In genomic region chr2:42830922-42831574, GRCh38 we compare ENCODE assay signal across 20 cellular contexts. TPM values are rescaled to one million over a fixed set of nuclear protein-coding genes. Genes with fewer than 3 reads are reported as not detected.
DNase-seq lines count a peak whose midpoint lies in the region; ATAC-seq and TF ChIP-seq lines count a peak whose summit lies in the region.
"Had no signal": no experiment of that assay in that cellular context is flagged by ENCODE, and none has a peak within 500 bp of the region (broad histone marks: within the 10 kb centered on the region; RNA-seq: fewer than 3 reads in every experiment).

No MANE protein-coding gene starts in this region.

- H3K27me3 ChIP-seq in IMR-90 (ENCODE audit: control insufficient read depth, insufficient read depth, low read length) = no peaks in the 10 kb centered on the region

- H3K4me1 ChIP-seq in IMR-90 (ENCODE audit: control insufficient read depth, insufficient read depth, low read length) = no peaks in the 10 kb centered on the region; the same call in 1 of the 2 replicates

- intact Hi-C loops in IMR-90 (cut with micrococcal nuclease) = no loop called here

- dilution Hi-C loops in IMR-90 (cut with HindIII; ENCODE audit: low sequenced_read_pairs, unreplicated experiment) = no loop called here

- BruUV-seq in IMR-90 (replicated peaks; lab: Mats Ljungman, UMichigan) = no TSS peak

- no peaks in the 10 kb centered on the region for H3K9me3 ChIP-seq in IMR-90 (ENCODE audit: control insufficient read depth, insufficient read depth, low read length)

- H3K4me3 ChIP-seq in IMR-90 (ENCODE audit: insufficient read depth, low read depth, low read length) = no peak overlapping the region
- H3K4me3 ChIP-seq: smooth muscle cell had no signal

- H3K14ac ChIP-seq in IMR-90 (replicated peaks; ENCODE audit: low read depth, low read length) = no peak overlapping the region

- H3K9me1 ChIP-seq in IMR-90 (ENCODE audit: insufficient read depth, low read length) = 0 out of 2 replicates have a peak, but pooled peaks cover 3% of the 10 kb centered on the region

- no peak overlapping the region for H4K91ac ChIP-seq in IMR-90 (ENCODE audit: insufficient read depth, low read depth, low read length)

- no peak overlapping the region for H3K18ac ChIP-seq in IMR-90 (ENCODE audit: low read depth, low read length)

- TF ChIP-seq CTCF in IMR-90 (conservative IDR thresholded peaks at IDR 0.05; ENCODE audit: low read depth, low read length) = no peak

- in situ Hi-C loops in IMR-90 (cut with MboI; ENCODE audit: low sequenced_read_pairs) = loop anchor here (5.0 to 25.0 kb wide), 2 partner anchors 651 to 731 kb away; no protein-coding TSS in a partner anchor

- H3K56ac ChIP-seq in IMR-90 (ENCODE audit: extremely low read depth, insufficient read depth, low read length) = no peak overlapping the region

- no peak for TF ChIP-seq POLR2A in IMR-90 (IDR thresholded peaks at IDR 0.05; ENCODE audit: low read depth, low read length)

- POLR2A ChIA-PET in IMR-90 (lab: Charles Lee; ENCODE audit: unreplicated experiment) = interaction anchor here (0.6 kb wide), 2 partner anchors 137 to 612 kb away, joined by 3 to 6 read pairs; no protein-coding TSS in a partner anchor

- DNase-seq in activated CD8-positive, alpha-beta memory T cell treated with anti-CD3 and anti-CD28 coated beads for 24 hours = peak; percentile 32
- no peak for DNase-seq in activated CD8-positive, alpha-beta memory T cell treated with anti-CD3 and anti-CD28 coated beads, Interleukin-2, amount 50 U/mL, for 48 hours
- no peak for DNase-seq in IMR-90
- peak; percentile 7 for DNase-seq in dermis blood vessel endothelial cell
- DNase-seq in H4 (ENCODE audit: low spot score) = no peak
- no peak for DNase-seq in iPS-NIHi11 (ENCODE audit: low spot score)
- DNase-seq: activated CD4-positive, alpha-beta T cell treated with anti-CD3 and anti-CD28 coated beads, Interleukin-2, amount 50 U/mL, for 4 hours; mammary epithelial cell; NCI-H1436 treated with DMSO at 0.1 percent for 48 hours; NCI-H2171 treated with DMSO at 0.1 percent for 48 hours; nucleus accumbens; SHP77; stimulated activated CD4-positive, alpha-beta T cell treated with anti-CD3 and anti-CD28 coated beads, Interleukin-2, amount 100 ng/mL, for 24 hours; T1000 had no signal

- no peak overlapping the region for H2BK20ac ChIP-seq in IMR-90 (ENCODE audit: low read depth, low read length)

- no peak overlapping the region for H3K4me2 ChIP-seq in IMR-90 (ENCODE audit: low read depth, low read length)
- H3K4me2 ChIP-seq: smooth muscle cell had no signal

- no peaks in the 10 kb centered on the region for H3K36me3 ChIP-seq in IMR-90 (ENCODE audit: control insufficient read depth, insufficient read depth, low read length)

- no peak overlapping the region for H2BK15ac ChIP-seq in IMR-90 (ENCODE audit: low read depth, low read length)

- no peak overlapping the region for H3K9ac ChIP-seq in IMR-90 (ENCODE audit: low read depth, low read length)

- no peak overlapping the region for H3K4ac ChIP-seq in IMR-90 (ENCODE audit: low read depth, low read length)

- no peaks in the 10 kb centered on the region for H3K79me1 ChIP-seq in IMR-90 (ENCODE audit: low read depth in 1 of 2, low read length in 2 of 2)

- no peak overlapping the region for H4K5ac ChIP-seq in IMR-90 (ENCODE audit: low read depth, low read length)

- no peak overlapping the region for H2BK120ac ChIP-seq in IMR-90 (ENCODE audit: low read depth, low read length)

- no peak overlapping the region for H3K27ac ChIP-seq in IMR-90 (ENCODE audit: insufficient read depth, low read length)

- H2AK5ac ChIP-seq in IMR-90 (ENCODE audit: low read depth, low read length) = peak overlapping the region; percentile 62

- H4K8ac ChIP-seq in IMR-90 (ENCODE audit: low read depth in 2 of 2, low read length in 2 of 2) = no peak overlapping the region

- TF ChIP-seq RAD21 in IMR-90 (IDR thresholded peaks at IDR 0.05; ENCODE audit: low read length) = no peak

- CTCF ChIA-PET in IMR-90 (lab: Yijun Ruan, JAX) = no interaction called here

- H3K23ac ChIP-seq in IMR-90 (ENCODE audit: low read depth, low read length) = no peak overlapping the region

- ATAC-seq in IMR-90 (ENCODE audit: low read depth) = no peak
- ATAC-seq in HG02970 (IDR thresholded peaks at IDR 0.05; ENCODE audit: low FRiP score, unreplicated experiment) = no peak
- ATAC-seq: HCT116, WTC11 had no signal

- 0 out of 2 replicates have a peak, but pooled peaks cover 3% of the 10 kb centered on the region for H4K20me1 ChIP-seq in IMR-90 (ENCODE audit: insufficient read depth, low read length)

- H2AFZ ChIP-seq in IMR-90 (replicated peaks; ENCODE audit: low read length, poor library complexity) = no peak overlapping the region

- WGBS in IMR-90 (ENCODE audit: extremely low coverage in 2 of 2, insufficient read length in 1 of 2), 2 experiments = 93% methylated on average over 2 of the region's 6 CpGs; no CpG with 5 or more reads in 1 of the 2 experiments

- H2BK5ac ChIP-seq in IMR-90 (ENCODE audit: low read depth, low read length, poor library complexity, severe bottlenecking) = no peak overlapping the region

- H2AK9ac ChIP-seq in IMR-90 (replicated peaks; ENCODE audit: low read depth, low read length, poor library complexity) = no peak overlapping the region

TF ChIP-seq in IMR-90, 13 proteins besides CTCF, POLR2A, EP300 and RAD21:
- TF ChIP-seq USF2 (IDR thresholded peaks at IDR 0.05; ENCODE audit: low read depth, low read length) = no peak
- no peak for TF ChIP-seq FOS (IDR thresholded peaks at IDR 0.05; ENCODE audit: low read depth, low read length)
- TF ChIP-seq ELK1 (IDR thresholded peaks at IDR 0.05; ENCODE audit: borderline replicate concordance, low read depth, low read length) = no peak

RNA-seq across cellular contexts. Expression of gene HAAO, which starts 38.7 kb away (rescaled TPM):
- 0.18 TPM in 1 of 2 replicates, not detected in the other for total RNA-seq in IMR-90 (2012; rRNA removed)
- 0.05 and 0.09 TPM in 2 replicates for polyA plus RNA-seq in IMR-90 (2012; rRNA removed)
- polyA plus RNA-seq in IMR-90 (2012; cell fraction: cytosol; rRNA removed) = 0.10 TPM in 1 of 2 replicates, not detected in the other
- 0.18 and 0.31 TPM in 2 replicates for polyA plus RNA-seq in IMR-90 (2012; cell fraction: nucleus; rRNA removed; ENCODE audit: low replicate concordance)
- not detected in 2 replicates for total RNA-seq in dermis blood vessel endothelial cell
- not detected in 2 replicates for total RNA-seq in H4 (2014; rRNA removed; shearing (Covaris generic))
- total RNA-seq: dermis microvascular lymphatic vessel endothelial cell, myocyte had no signal
- polyA plus RNA-seq: mammary epithelial cell had no signal

Comparison
In these comparisons a context has a peak if more than half of its experiments do, and no peak if none do; other contexts are left out.
1. DNase-seq: peak in activated CD8-positive, alpha-beta memory T cell treated with anti-CD3 and anti-CD28 coated beads for 24 hours (single experiment) and dermis blood vessel endothelial cell (single experiment); none in activated CD8-positive, alpha-beta memory T cell treated with anti-CD3 and anti-CD28 coated beads, Interleukin-2, amount 50 U/mL, for 48 hours (single experiment), IMR-90 (single experiment), H4 (single experiment) and iPS-NIHi11 (single experiment).